Comparison of ENCODE assay signal across 8 cellular contexts in the genomic region with DNA sequence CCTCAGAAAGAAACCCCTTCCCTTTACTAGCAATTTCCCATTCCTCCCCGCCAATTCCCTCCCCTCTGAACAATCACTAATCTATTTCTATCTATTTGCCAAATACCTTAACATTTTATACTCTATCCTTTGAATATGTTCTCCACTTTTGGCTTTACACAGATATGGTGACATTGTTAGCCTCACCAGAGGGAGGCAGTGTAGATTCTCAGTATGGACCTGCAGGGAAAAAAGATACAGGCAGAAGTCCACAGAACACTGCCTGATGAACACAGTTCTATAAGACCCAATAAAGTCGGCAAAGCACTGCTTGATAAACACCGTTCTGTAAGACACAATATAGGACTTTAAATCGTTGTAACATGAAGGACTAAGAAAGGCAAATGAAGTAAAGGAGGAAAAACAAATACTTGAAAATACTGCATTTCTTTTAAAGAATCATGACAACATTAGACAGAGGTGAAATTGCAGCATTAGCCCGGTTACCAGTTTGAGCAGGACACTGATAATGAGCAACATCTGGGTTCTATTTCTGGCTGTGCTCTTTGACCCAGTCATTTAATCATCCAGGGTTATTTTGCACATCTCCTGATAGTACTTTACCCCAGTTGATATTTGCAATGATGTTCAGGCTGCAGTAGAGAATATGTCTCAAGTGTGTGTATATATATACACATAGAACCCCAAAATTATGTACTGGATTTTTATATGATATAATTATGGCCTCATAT.
DNase-seq lines count a peak whose midpoint lies in the region; ATAC-seq and TF ChIP-seq lines count a peak whose summit lies in the region.

No MANE protein-coding gene starts in this region.

- H3K27me3 Mint-ChIP-seq in T-cell, result no peaks in the 10 kb centered on the region
- no peaks in the 10 kb centered on the region for H3K27me3 Mint-ChIP-seq in neural crest cell (ENCODE audit: low read depth)

- H3K9me2 ChIP-seq in DOHH2 (replicated peaks; ENCODE audit: control insufficient read depth, low read length), result no peaks in the 10 kb centered on the region

- TF ChIP-seq EP300 in Ishikawa (IDR thresholded peaks at IDR 0.05; ENCODE audit: borderline replicate concordance), result no peak

- no peaks in the 10 kb centered on the region for H3K79me2 ChIP-seq in DOHH2 (ENCODE audit: control insufficient read depth, low read length)

- H4K20me1 ChIP-seq in DOHH2 (ENCODE audit: control insufficient read depth, insufficient read depth, low read depth, low read length), result peaks cover 8% of the 10 kb centered on the region; the same call in 1 of the 2 replicates

- peaks cover 13% of the 10 kb centered on the region for H3K4me1 ChIP-seq in DOHH2 (ENCODE audit: control insufficient read depth, low read length)

- CTCF ChIA-PET in T-cell (lab: Charles Lee), result interaction anchor here (0.7 to 2.3 kb wide), 5 partner anchors 15 to 348 kb away, joined by 3 to 8 read pairs (median 4); no protein-coding TSS in a partner anchor

- TF ChIP-seq RAD21 in Ishikawa (IDR thresholded peaks at IDR 0.05; ENCODE audit: low read depth), result peak; percentile 54

- no peak overlapping the region for H3K27ac ChIP-seq in DOHH2 (ENCODE audit: low read depth, low read length)

- H3K27me3 ChIP-seq in DOHH2 (ENCODE audit: control insufficient read depth, low read length), result peaks cover 43% of the 10 kb centered on the region

- H3K36me3 ChIP-seq in DOHH2 (ENCODE audit: control insufficient read depth, low read length), result no peaks in the 10 kb centered on the region

- peaks cover 2% of the 10 kb centered on the region; the same call in 1 of the 2 replicates for H3F3A ChIP-seq in DOHH2 (ENCODE audit: control insufficient read depth, insufficient read depth)

- TF ChIP-seq CTCF in DOHH2 (IDR thresholded peaks at IDR 0.05; ENCODE audit: low read depth, low read length, poor library complexity, severe bottlenecking), result peak; percentile 63
- TF ChIP-seq CTCF in neural crest cell (conservative IDR thresholded peaks at IDR 0.05), result peak; percentile 68

- H3K4me1 Mint-ChIP-seq in T-cell (peaks cover 30 to 36% (median 35%) of the 10 kb centered on the region in 3 donors), neural crest cell (peaks cover 38% of the 10 kb centered on the region)

- DNase-seq in T-cell (peak in 11 of 34 experiments; percentile 4 to 27 (median 13)), neural crest cell (ENCODE audit: low read depth, low spot score) (no peak), SKM-1 treated with dmso at 0.1 percent for 144 hours (lab: John Stamatoyannopoulos, UW; ENCODE audit: unreplicated experiment) (no peak), NCI-H128 (lab: John Stamatoyannopoulos, UW; ENCODE audit: unreplicated experiment) (no peak)

- POLR2A ChIA-PET in T-cell (lab: Charles Lee), result interaction anchor here in 1 of 2 donors (0.6 kb wide), 2 partner anchors 13 to 21 kb away, joined by 3 to 4 read pairs; no protein-coding TSS in a partner anchor

- H3K36me3 Mint-ChIP-seq in T-cell (peaks cover 21% of the 10 kb centered on the region), neural crest cell (ENCODE audit: low read depth) (peaks cover 5% of the 10 kb centered on the region)

- no peak overlapping the region for H3K4me3 ChIP-seq in DOHH2 (ENCODE audit: low read length)

- no peak overlapping the region for H3K4me2 ChIP-seq in DOHH2 (ENCODE audit: low read length)

- no peaks in the 10 kb centered on the region for H3K9me3 Mint-ChIP-seq in T-cell
- no peaks in the 10 kb centered on the region for H3K9me3 Mint-ChIP-seq in neural crest cell

- H3K4me3 Mint-ChIP-seq in T-cell (peak overlapping the region in 2 of 3 donors; percentile 25 to 90), neural crest cell (peak overlapping the region; percentile 71)

- H3K9me3 ChIP-seq in DOHH2 (ENCODE audit: control insufficient read depth, insufficient read depth, low read length), result no peaks in the 10 kb centered on the region

- H3K27ac Mint-ChIP-seq in T-cell, result peak overlapping the region; percentile 76 to 87
- H3K27ac Mint-ChIP-seq in neural crest cell (ENCODE audit: unreplicated experiment), result no peak overlapping the region

- ATAC-seq in T-cell (replicated peaks in 1 of 4), result peak in 3 of 4 experiments; percentile 20 to 32 (median 26)
- ATAC-seq in esophagus mucosa, result peak; percentile 37
- ATAC-seq in GM18907 (IDR thresholded peaks at IDR 0.05; ENCODE audit: unreplicated experiment), result no peak

TF ChIP-seq in Ishikawa, 13 proteins besides CTCF, POLR2A, EP300 and RAD21:
- TF ChIP-seq CREB1 (IDR thresholded peaks at IDR 0.05; ENCODE audit: low read depth) (no peak), TEAD4 (IDR thresholded peaks at IDR 0.05) (no peak), ZBTB7A (IDR thresholded peaks at IDR 0.05; ENCODE audit: low read depth) (no peak), EGR1 (IDR thresholded peaks at IDR 0.05) (no peak), TCF12 (IDR thresholded peaks at IDR 0.05; ENCODE audit: low read depth) (no peak), YY1 (IDR thresholded peaks at IDR 0.05; ENCODE audit: low read depth) (no peak), CEBPB (IDR thresholded peaks at IDR 0.05) (no peak), FOXM1 (IDR thresholded peaks at IDR 0.05; ENCODE audit: borderline replicate concordance, low read depth) (no peak), TAF1 (IDR thresholded peaks at IDR 0.05; ENCODE audit: low read depth) (no peak), NFIC (IDR thresholded peaks at IDR 0.05) (no peak)
- TF ChIP-seq, protein P1, sequence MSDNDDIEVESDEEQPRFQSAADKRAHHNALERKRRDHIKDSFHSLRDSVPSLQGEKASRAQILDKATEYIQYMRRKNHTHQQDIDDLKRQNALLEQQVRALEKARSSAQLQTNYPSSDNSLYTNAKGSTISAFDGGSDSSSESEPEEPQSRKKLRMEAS (IDR thresholded peaks at IDR 0.05), result no peak
- TF ChIP-seq, protein P2, sequence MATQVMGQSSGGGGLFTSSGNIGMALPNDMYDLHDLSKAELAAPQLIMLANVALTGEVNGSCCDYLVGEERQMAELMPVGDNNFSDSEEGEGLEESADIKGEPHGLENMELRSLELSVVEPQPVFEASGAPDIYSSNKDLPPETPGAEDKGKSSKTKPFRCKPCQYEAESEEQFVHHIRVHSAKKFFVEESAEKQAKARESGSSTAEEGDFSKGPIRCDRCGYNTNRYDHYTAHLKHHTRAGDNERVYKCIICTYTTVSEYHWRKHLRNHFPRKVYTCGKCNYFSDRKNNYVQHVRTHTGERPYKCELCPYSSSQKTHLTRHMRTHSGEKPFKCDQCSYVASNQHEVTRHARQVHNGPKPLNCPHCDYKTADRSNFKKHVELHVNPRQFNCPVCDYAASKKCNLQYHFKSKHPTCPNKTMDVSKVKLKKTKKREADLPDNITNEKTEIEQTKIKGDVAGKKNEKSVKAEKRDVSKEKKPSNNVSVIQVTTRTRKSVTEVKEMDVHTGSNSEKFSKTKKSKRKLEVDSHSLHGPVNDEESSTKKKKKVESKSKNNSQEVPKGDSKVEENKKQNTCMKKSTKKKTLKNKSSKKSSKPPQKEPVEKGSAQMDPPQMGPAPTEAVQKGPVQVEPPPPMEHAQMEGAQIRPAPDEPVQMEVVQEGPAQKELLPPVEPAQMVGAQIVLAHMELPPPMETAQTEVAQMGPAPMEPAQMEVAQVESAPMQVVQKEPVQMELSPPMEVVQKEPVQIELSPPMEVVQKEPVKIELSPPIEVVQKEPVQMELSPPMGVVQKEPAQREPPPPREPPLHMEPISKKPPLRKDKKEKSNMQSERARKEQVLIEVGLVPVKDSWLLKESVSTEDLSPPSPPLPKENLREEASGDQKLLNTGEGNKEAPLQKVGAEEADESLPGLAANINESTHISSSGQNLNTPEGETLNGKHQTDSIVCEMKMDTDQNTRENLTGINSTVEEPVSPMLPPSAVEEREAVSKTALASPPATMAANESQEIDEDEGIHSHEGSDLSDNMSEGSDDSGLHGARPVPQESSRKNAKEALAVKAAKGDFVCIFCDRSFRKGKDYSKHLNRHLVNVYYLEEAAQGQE (IDR thresholded peaks at IDR 0.05; ENCODE audit: low read depth), result no peak
- TF ChIP-seq, protein P3, sequence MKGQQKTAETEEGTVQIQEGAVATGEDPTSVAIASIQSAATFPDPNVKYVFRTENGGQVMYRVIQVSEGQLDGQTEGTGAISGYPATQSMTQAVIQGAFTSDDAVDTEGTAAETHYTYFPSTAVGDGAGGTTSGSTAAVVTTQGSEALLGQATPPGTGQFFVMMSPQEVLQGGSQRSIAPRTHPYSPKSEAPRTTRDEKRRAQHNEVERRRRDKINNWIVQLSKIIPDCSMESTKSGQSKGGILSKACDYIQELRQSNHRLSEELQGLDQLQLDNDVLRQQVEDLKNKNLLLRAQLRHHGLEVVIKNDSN (IDR thresholded peaks at IDR 0.05), result no peak
TF ChIP-seq in Ishikawa: peak in this region for 0.
